In the genomic region with DNA sequence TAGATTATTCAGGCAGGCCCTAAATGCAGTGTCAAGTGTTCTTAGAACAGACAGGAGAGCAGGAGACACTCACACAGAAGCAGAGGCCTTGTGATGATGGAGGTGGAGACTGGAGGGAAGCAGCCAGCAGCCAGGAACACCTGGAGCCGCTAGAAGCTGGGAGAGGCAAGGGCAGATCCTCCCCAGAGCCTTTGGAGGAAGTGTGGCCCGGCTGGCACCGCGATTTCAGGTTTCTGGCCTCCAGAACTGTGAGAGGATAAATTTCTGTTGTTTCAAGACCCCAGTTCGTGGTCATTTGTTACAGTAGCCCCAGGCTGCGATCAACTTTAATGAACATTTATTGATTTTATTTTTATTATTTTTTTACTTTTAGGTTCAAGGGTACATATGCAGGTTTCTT, we compare ENCODE assay signal across 29 cellular contexts.
DNase-seq lines count a peak whose midpoint lies in the region; ATAC-seq and TF ChIP-seq lines count a peak whose summit lies in the region.
"Had no signal": no experiment of that assay in that cellular context is flagged by ENCODE, and none has a peak within 500 bp of the region (broad histone marks: within the 10 kb centered on the region; RNA-seq: fewer than 3 reads in every experiment).

No MANE protein-coding gene starts in this region.

- H3K27ac Mint-ChIP-seq in activated CD8-positive, alpha-beta memory T cell treated with anti-CD3 and anti-CD28 coated beads, Interleukin-2, amount 10 ng/mL, durations not matched to agents 7 days and 5 days: no peak overlapping the region
- H3K27ac Mint-ChIP-seq in osteocyte (ENCODE audit: unreplicated experiment) (no peak overlapping the region), type B pancreatic cell (no peak overlapping the region)
- H3K27ac Mint-ChIP-seq: B cell; CD14-positive monocyte; CD4-positive, alpha-beta T cell; CD4-positive, CD25-positive, alpha-beta regulatory T cell; CD8-positive, alpha-beta T cell had no signal

- no peak overlapping the region for H3K4me3 Mint-ChIP-seq in activated CD8-positive, alpha-beta memory T cell treated with anti-CD3 and anti-CD28 coated beads, Interleukin-2, amount 10 ng/mL, durations not matched to agents 7 days and 5 days
- H3K4me3 Mint-ChIP-seq in osteocyte (ENCODE audit: unreplicated experiment) (no peak overlapping the region), type B pancreatic cell (no peak overlapping the region)
- H3K4me3 Mint-ChIP-seq: B cell; CD14-positive monocyte; CD4-positive, alpha-beta memory T cell; CD4-positive, alpha-beta T cell; CD4-positive, CD25-positive, alpha-beta regulatory T cell; CD8-positive, alpha-beta memory T cell; CD8-positive, alpha-beta T cell had no signal

- no peaks in the 10 kb centered on the region for H3K4me1 Mint-ChIP-seq in activated CD8-positive, alpha-beta memory T cell treated with anti-CD3 and anti-CD28 coated beads, Interleukin-2, amount 10 ng/mL, durations not matched to agents 7 days and 5 days
- no peaks in the 10 kb centered on the region for H3K4me1 Mint-ChIP-seq in osteocyte (ENCODE audit: unreplicated experiment)
- H3K4me1 Mint-ChIP-seq in type B pancreatic cell (ENCODE audit: unreplicated experiment): no peaks in the 10 kb centered on the region
- H3K4me1 Mint-ChIP-seq: CD4-positive, alpha-beta memory T cell; CD4-positive, CD25-positive, alpha-beta regulatory T cell; CD8-positive, alpha-beta memory T cell had no signal

- H3K9me3 Mint-ChIP-seq in activated CD8-positive, alpha-beta memory T cell treated with anti-CD3 and anti-CD28 coated beads, Interleukin-2, amount 10 ng/mL, durations not matched to agents 7 days and 5 days (ENCODE audit: low read depth): no peaks in the 10 kb centered on the region
- H3K9me3 Mint-ChIP-seq in osteocyte (ENCODE audit: unreplicated experiment) (no peaks in the 10 kb centered on the region), type B pancreatic cell (peaks cover 5% of the 10 kb centered on the region)
- H3K9me3 Mint-ChIP-seq: CD4-positive, alpha-beta T cell; CD8-positive, alpha-beta T cell had no signal

- peak; percentile 37 for DNase-seq in activated CD8-positive, alpha-beta memory T cell treated with anti-CD3 and anti-CD28 coated beads, Interleukin-2, amount 50 U/mL, for 48 hours
- no peak for DNase-seq in activated CD8-positive, alpha-beta memory T cell treated with anti-CD3 and anti-CD28 coated beads, Interleukin-2, amount 10 ng/mL, durations not matched to agents 7 days and 5 days
- DNase-seq in osteocyte (ENCODE audit: extremely low spot score, unreplicated experiment) (peak; percentile 67), type B pancreatic cell (ENCODE audit: extremely low spot score, unreplicated experiment) (peak; percentile 44), NCI-H69 (lab: John Stamatoyannopoulos, UW) (no peak)
- DNase-seq: 8988T; ACHN; AML-193; BE2C; C1 segment of cervical spinal cord; Caco-2; Calu3; CD4-positive, alpha-beta memory T cell; CD4-positive, alpha-beta T cell; CD4-positive, CD25-positive, alpha-beta regulatory T cell; CD8-positive, alpha-beta memory T cell; CD8-positive, alpha-beta T cell; COR-L47; DMS 273 treated with DMSO at 0.1 percent for 48 hours; DMS153; DMS53; DMS79; DMS79 treated with DMSO at 0.1 percent for 48 hours; DND-41; EL had no signal

- TF ChIP-seq CTCF in osteocyte (IDR thresholded peaks at IDR 0.05) (no peak), type B pancreatic cell (conservative IDR thresholded peaks at IDR 0.05) (no peak)

- H3K27me3 Mint-ChIP-seq in activated CD8-positive, alpha-beta memory T cell treated with anti-CD3 and anti-CD28 coated beads, Interleukin-2, amount 10 ng/mL, durations not matched to agents 7 days and 5 days: no peaks in the 10 kb centered on the region
- no peaks in the 10 kb centered on the region for H3K27me3 Mint-ChIP-seq in osteocyte (ENCODE audit: unreplicated experiment)
- H3K27me3 Mint-ChIP-seq in type B pancreatic cell: no peaks in the 10 kb centered on the region
- H3K27me3 Mint-ChIP-seq: B cell; CD4-positive, CD25-positive, alpha-beta regulatory T cell; CD8-positive, alpha-beta memory T cell had no signal

- no peaks in the 10 kb centered on the region for H3K36me3 Mint-ChIP-seq in activated CD8-positive, alpha-beta memory T cell treated with anti-CD3 and anti-CD28 coated beads, Interleukin-2, amount 10 ng/mL, durations not matched to agents 7 days and 5 days
- no peaks in the 10 kb centered on the region for H3K36me3 Mint-ChIP-seq in osteocyte (ENCODE audit: unreplicated experiment)
- no peaks in the 10 kb centered on the region for H3K36me3 Mint-ChIP-seq in type B pancreatic cell
- H3K36me3 Mint-ChIP-seq: CD14-positive monocyte; CD4-positive, alpha-beta memory T cell; CD4-positive, CD25-positive, alpha-beta regulatory T cell; CD8-positive, alpha-beta T cell had no signal

- no peak for ATAC-seq in activated CD8-positive, alpha-beta memory T cell treated with anti-CD3 and anti-CD28 coated beads, Interleukin-2, amount 10 ng/mL, durations not matched to agents 7 days and 5 days
- no peak for ATAC-seq in GM21423 (IDR thresholded peaks at IDR 0.05; ENCODE audit: unreplicated experiment)
- ATAC-seq: A549; CD8-positive, alpha-beta T cell had no signal

- CTCF ChIA-PET in activated CD8-positive, alpha-beta memory T cell treated with anti-CD3 and anti-CD28 coated beads, Interleukin-2, amount 10 ng/mL, durations not matched to agents 7 days and 5 days (lab: Charles Lee): no interaction called here

Comparison
In these comparisons a context has a peak if more than half of its experiments do, and no peak if none do; other contexts are left out.
1. DNase-seq: peak in activated CD8-positive, alpha-beta memory T cell treated with anti-CD3 and anti-CD28 coated beads, Interleukin-2, amount 50 U/mL, for 48 hours (single experiment), osteocyte (single experiment) and type B pancreatic cell (single experiment); none in activated CD8-positive, alpha-beta memory T cell treated with anti-CD3 and anti-CD28 coated beads, Interleukin-2, amount 10 ng/mL, durations not matched to agents 7 days and 5 days (single experiment) and NCI-H69 (single experiment).